In the genomic region with DNA sequence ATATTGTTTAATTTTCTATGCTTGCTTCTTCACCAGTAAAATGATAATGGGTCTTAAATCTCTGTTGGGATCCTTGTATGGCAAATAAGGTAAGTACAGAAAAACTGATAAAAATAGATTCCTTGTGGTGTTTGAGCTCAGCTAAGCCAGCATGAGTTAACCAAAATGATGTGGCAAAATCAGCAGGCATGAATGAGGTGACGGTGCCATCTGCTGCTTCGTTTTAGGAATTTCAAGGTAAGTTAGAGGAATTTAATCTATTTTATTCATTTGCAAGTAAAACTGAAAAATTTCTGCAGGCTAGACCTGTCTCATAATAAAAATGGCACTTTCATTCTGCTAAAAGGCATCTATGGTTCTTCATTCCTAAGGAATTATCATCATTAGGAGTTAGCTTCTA, we compare ENCODE assay signal across 7 cellular contexts. TPM values are rescaled to one million over a fixed set of nuclear protein-coding genes. Genes with fewer than 3 reads are reported as not detected.
DNase-seq lines count a peak whose midpoint lies in the region; ATAC-seq, FAIRE-seq and TF ChIP-seq lines count a peak whose summit lies in the region.

No MANE protein-coding gene starts in this region.

- no peaks in the 10 kb centered on the region for H4K20me1 ChIP-seq in Loucy (ENCODE audit: insufficient read depth, low read length, poor library complexity, severe bottlenecking)

- TF ChIP-seq POLR2A in testis (IDR thresholded peaks at IDR 0.05) = no peak

- H3K4me3 ChIP-seq in Loucy (ENCODE audit: low read length, poor library complexity, severe bottlenecking) = no peak overlapping the region
- no peak overlapping the region for H3K4me3 ChIP-seq in colonic mucosa
- H3K4me3 ChIP-seq in lung = no peak overlapping the region
- H3K4me3 ChIP-seq in testis = no peak overlapping the region

- no peak overlapping the region for H3K4me2 ChIP-seq in Loucy (ENCODE audit: low read depth, low read length, poor library complexity, severe bottlenecking)

- H2AFZ ChIP-seq in Loucy (ENCODE audit: low read length) = no peak overlapping the region

- peak; percentile 73 for FAIRE-seq in TTC549 (lab: Jason Lieb, UNC)

- intact Hi-C loops in colonic mucosa (cut with DNase I) (loop anchor here (10.0 kb wide), 1 partner anchor 395 kb away; no protein-coding TSS in a partner anchor), testis (cut with DNase I; ENCODE audit: low total_unique reads) (no loop called here)

- H3K36me3 ChIP-seq in Loucy (ENCODE audit: insufficient read depth, low read length) (no peaks in the 10 kb centered on the region), colonic mucosa (no peaks in the 10 kb centered on the region), lung (ENCODE audit: control insufficient read depth in 2 of 2, insufficient read depth in 2 of 2, low read length in 2 of 2) (no peaks in the 10 kb centered on the region), testis (ENCODE audit: low read depth, missing control alignments) (no peaks in the 10 kb centered on the region)

- H3K27ac ChIP-seq in colonic mucosa = no peak overlapping the region
- no peak overlapping the region for H3K27ac ChIP-seq in lung (ENCODE audit: low read depth in 1 of 2, low read length in 1 of 2)
- no peak overlapping the region for H3K27ac ChIP-seq in testis

- peak; percentile 61 for TF ChIP-seq CTCF in Loucy (conservative IDR thresholded peaks at IDR 0.05; ENCODE audit: low read length)
- TF ChIP-seq CTCF in colonic mucosa (IDR thresholded peaks at IDR 0.05) = peak; percentile 34
- peak; percentile 70 for TF ChIP-seq CTCF in lung (IDR thresholded peaks at IDR 0.05; ENCODE audit: control extremely low read depth, extremely low read depth)
- TF ChIP-seq CTCF in testis (IDR thresholded peaks at IDR 0.05) = peak; percentile 42 to 81 (median 57)

- H3K9ac ChIP-seq in Loucy (ENCODE audit: low read depth, low read length, poor library complexity, severe bottlenecking) (no peak overlapping the region), colonic mucosa (ENCODE audit: low read depth in 2 of 2, low read length in 2 of 2) (no peak overlapping the region)

- 11 to 25% methylated on average over 2 of the region's 2 CpGs for WGBS in lung, 2 donors
- WGBS in testis, 2 donors = 15 to 47% methylated on average over 2 of the region's 2 CpGs

- H3K9me3 ChIP-seq in Loucy (ENCODE audit: insufficient read depth, low read depth, low read length) = no peaks in the 10 kb centered on the region
- no peaks in the 10 kb centered on the region for H3K9me3 ChIP-seq in colonic mucosa
- no peaks in the 10 kb centered on the region for H3K9me3 ChIP-seq in lung (ENCODE audit: control insufficient read depth in 2 of 2, insufficient read depth in 1 of 2, low read length in 1 of 2)
- H3K9me3 ChIP-seq in testis = no peaks in the 10 kb centered on the region

- H3K9me2 ChIP-seq in Loucy (replicated peaks; ENCODE audit: low read depth, low read length) = no peaks in the 10 kb centered on the region

- DNase-seq in GM03348 (ENCODE audit: low spot score) (peak; percentile 49), colonic mucosa (peak; percentile 22), lung (ENCODE audit: low spot score) (peak; percentile 45), testis (peak; percentile 57), NCI-H2227 treated with DMSO at 0.1 percent for 48 hours (lab: John Stamatoyannopoulos, UW) (no peak)

- H3K4me1 ChIP-seq in Loucy (ENCODE audit: insufficient read depth, low read length, poor library complexity, severe bottlenecking) = no peaks in the 10 kb centered on the region
- H3K4me1 ChIP-seq in colonic mucosa = no peaks in the 10 kb centered on the region
- no peaks in the 10 kb centered on the region for H3K4me1 ChIP-seq in lung (ENCODE audit: control insufficient read depth in 2 of 2, insufficient read depth in 2 of 2, low read length in 2 of 2)
- no peaks in the 10 kb centered on the region for H3K4me1 ChIP-seq in testis

- ATAC-seq in lung (ENCODE audit: insufficient read depth, low FRiP score) = peak; percentile 34

- H3K79me2 ChIP-seq in Loucy (ENCODE audit: insufficient read depth, low read length) = no peaks in the 10 kb centered on the region

- H3K27me3 ChIP-seq in Loucy (ENCODE audit: insufficient read depth, low read length, poor library complexity, severe bottlenecking) (no peaks in the 10 kb centered on the region), colonic mucosa (no peaks in the 10 kb centered on the region), lung (ENCODE audit: control insufficient read depth, insufficient read depth) (no peaks in the 10 kb centered on the region), testis (no peaks in the 10 kb centered on the region)

- no peaks in the 10 kb centered on the region for H3F3A ChIP-seq in Loucy (ENCODE audit: low read depth)

RNA-seq across cellular contexts. Expression of gene CLEC7A, which starts 10.0 kb away (rescaled TPM):
- 1 to 10 TPM; 1.1 to 6.8 TPM for total RNA-seq in colonic mucosa
- total RNA-seq in lung = 10 to 100 TPM; 16.8 to 50.8 TPM
- 10 to 100 TPM; 18.4 to 45.4 TPM for polyA plus RNA-seq in lung
- 1 to 10 TPM; 1.9 to 4.4 TPM for total RNA-seq in testis
- polyA plus RNA-seq in testis (ENCODE audit: insufficient read depth, low read depth, low replicate concordance) = 4.8 TPM

RNA-seq across cellular contexts. Expression of gene OLR1, which starts 31.9 kb away (rescaled TPM):
- total RNA-seq in colonic mucosa (under 1 TPM; 0.20 to 0.77 TPM), lung (10 to 100 TPM; 11.3 to 52.1 TPM), testis (1 to 10 TPM in 1 of 2 donors, under 1 TPM in 1; 0.87 to 2.5 TPM)
- polyA plus RNA-seq in lung (10 to 100 TPM; 18.6 to 24.6 TPM), testis (ENCODE audit: insufficient read depth, low read depth, low replicate concordance) (5.9 TPM)

RNA-seq across cellular contexts. Expression of gene TMEM52B, which starts 38.8 kb away (rescaled TPM):
- total RNA-seq in colonic mucosa (not detected), lung (1 to 10 TPM; 1.3 to 2.3 TPM), testis (1 to 10 TPM in 1 of 2 donors, under 1 TPM in 1; 0.74 to 1.2 TPM)
- polyA plus RNA-seq in lung (1 to 10 TPM in 1 of 2 donors, under 1 TPM in 1; 0.83 to 2.2 TPM), testis (ENCODE audit: insufficient read depth, low read depth, low replicate concordance) (0.76 TPM)

RNA-seq across cellular contexts. Expression of gene CLEC1A, which starts 41.2 kb away (rescaled TPM):
- 1 to 10 TPM; 1.7 to 1.8 TPM for total RNA-seq in colonic mucosa
- 10 to 100 TPM in 1 of 2 donors, 1 to 10 TPM in 1; 7.8 to 18.7 TPM for total RNA-seq in lung
- polyA plus RNA-seq in lung = 1 to 10 TPM; 6.8 to 9.9 TPM
- 1 to 10 TPM; 2.7 to 3.2 TPM for total RNA-seq in testis
- polyA plus RNA-seq in testis (ENCODE audit: insufficient read depth, low read depth, low replicate concordance) = 2.9 TPM
